8 cellular contexts compared by ENCODE assay signal in genomic region chr6:151239603-151240035, GRCh38. TPM values are rescaled to one million over a fixed set of nuclear protein-coding genes. Genes with fewer than 3 reads are reported as not detected.
DNase-seq lines count a peak whose midpoint lies in the region; ATAC-seq, FAIRE-seq and TF ChIP-seq lines count a peak whose summit lies in the region.

TSS of gene AKAP12 (plus strand) at chr6:151239967. CDS start at chr6:151240563, 596 bp downstream.

- TF ChIP-seq RAD21 in HepG2 (CRISPR knock-in tag; IDR thresholded peaks at IDR 0.05), result no peak

- H3K27me3 ChIP-seq in HepG2 (ENCODE audit: control insufficient read depth in 1 of 2, insufficient read depth in 2 of 2, low read length in 2 of 2) (peaks cover 6 to 48% of the 10 kb centered on the region in 2 experiments), stomach smooth muscle (ENCODE audit: control insufficient read depth in 1 of 2, insufficient read depth in 2 of 2, low read length in 2 of 2) (no peaks in the 10 kb centered on the region)

- WGBS in HepG2 (ENCODE audit: low lambda C conversion rate), result 63% methylated on average over 23 of the region's 23 CpGs

- BruUV-seq in HepG2 (replicated peaks; lab: Mats Ljungman, UMichigan), result no TSS peak

- peaks cover 58% of the 10 kb centered on the region for H3K27me3 Mint-ChIP-seq in IgD-negative memory B cell

- H3K79me2 ChIP-seq in HepG2 (ENCODE audit: insufficient read depth, low read length), result no peaks in the 10 kb centered on the region

- POLR2A ChIA-PET in AG04449 (lab: Yijun Ruan, JAX) (interaction anchor here (0.7 to 2.2 kb wide), 5 partner anchors 9 to 348 kb away, joined by 3 to 8 read pairs (median 3); no protein-coding TSS in a partner anchor), HepG2 (lab: Yijun Ruan, JAX) (no interaction called here)

- peaks cover 0 to 5% (median 2%) of the 10 kb centered on the region in 3 donors for H3K4me1 Mint-ChIP-seq in IgD-negative memory B cell

- FAIRE-seq in HepG2 (lab: Jason Lieb, UNC), result no peak

- TF ChIP-seq POLR2A in HepG2 (IDR thresholded peaks at IDR 0.05; ENCODE audit: insufficient read depth in 1 of 2, low read depth in 2 of 2, low read length in 2 of 2), result no peak

- H3K27ac Mint-ChIP-seq in IgD-negative memory B cell, result no peak within 1 kb of the TSS

- no peaks in the 10 kb centered on the region for H3K36me3 Mint-ChIP-seq in IgD-negative memory B cell

- TF ChIP-seq EP300 in HepG2 (IDR thresholded peaks at IDR 0.05; ENCODE audit: low read depth in 2 of 2, low read length in 2 of 2), result no peak
- TF ChIP-seq EP300 in HepG2 (CRISPR knock-in tag; IDR thresholded peaks at IDR 0.05; ENCODE audit: borderline replicate concordance), result no peak

- no peaks in the 10 kb centered on the region for H3K9me3 ChIP-seq in HepG2 (ENCODE audit: low read length)
- no peaks in the 10 kb centered on the region for H3K9me3 ChIP-seq in stomach smooth muscle (ENCODE audit: control insufficient read depth in 2 of 2, low read length in 2 of 2)

- TF ChIP-seq CTCF in AG04449 (IDR thresholded peaks at IDR 0.05; ENCODE audit: insufficient read depth, low read length, missing control alignments) (no peak), HepG2 (CRISPR knock-in tag; IDR thresholded peaks at IDR 0.05) (no peak)

- H3K27ac ChIP-seq in cingulate gyrus (ENCODE audit: low read depth, low read length), result peak within 1 kb of the TSS; percentile 87
- H3K27ac ChIP-seq in HepG2 (ENCODE audit: extremely low read length, insufficient read depth, low read length), result no peak within 1 kb of the TSS
- H3K27ac ChIP-seq in stomach smooth muscle (ENCODE audit: low read length), result peak within 1 kb of the TSS; percentile 91

- no peak; the same call in 2 of the 3 replicates for ATAC-seq in HepG2

- peak within 1 kb of the TSS; percentile 86 for H3K4me3 ChIP-seq in AG04449 (ENCODE audit: low read depth, low read length)
- peak within 1 kb of the TSS; percentile 53 to 72 (median 65); a peak in 5 of 6 replicates for H3K4me3 ChIP-seq in HepG2 (replicated peaks in 1 of 3; ENCODE audit: insufficient read depth in 1 of 3, low read depth in 2 of 3, low read length in 3 of 3)
- peak within 1 kb of the TSS; percentile 71 to 89 for H3K4me3 ChIP-seq in stomach smooth muscle (ENCODE audit: low read length in 2 of 2)

- CTCF ChIA-PET in AG04449 (lab: Yijun Ruan, JAX), result interaction anchor here (0.8 to 2.0 kb wide), 5 partner anchors 10 to 85 kb away, joined by 3 to 7 read pairs (median 4); no protein-coding TSS in a partner anchor
- CTCF ChIA-PET in HepG2 (lab: Yijun Ruan, JAX; ENCODE audit: low intra/inter-chr PET ratio, low total read pairs), result no interaction called here

- in situ Hi-C loops in HepG2 (cut with HindIII; ENCODE audit: extremely low pct_ligation_motif_present, low pct_unique_long_range_greater_than_20kb), result no loop called here

- intact Hi-C loops in HepG2 (cut with micrococcal nuclease; ENCODE audit: unreplicated experiment), result loop anchor here (10.0 kb wide), 1 partner anchor 865 kb away; no protein-coding TSS in a partner anchor

- peak within 1 kb of the TSS; percentile 86 for H3K4me2 ChIP-seq in HepG2 (ENCODE audit: low read depth, low read length)

- H3K4me1 ChIP-seq in HepG2 (ENCODE audit: insufficient read depth, low read length) (peaks cover 9% of the 10 kb centered on the region), stomach smooth muscle (ENCODE audit: control insufficient read depth, insufficient read depth, low read length) (peaks cover 25% of the 10 kb centered on the region)

- peaks cover 0 to 5% (median 0%) of the 10 kb centered on the region in 3 donors for H3K9me3 Mint-ChIP-seq in IgD-negative memory B cell

- H3K9ac ChIP-seq in HepG2 (ENCODE audit: insufficient read depth, low read depth, low read length) (no peak within 1 kb of the TSS), stomach smooth muscle (ENCODE audit: low read length in 2 of 2) (peak within 1 kb of the TSS; percentile 86 to 95)

- H4K20me1 ChIP-seq in HepG2 (ENCODE audit: insufficient read depth, low read length), result no peaks in the 10 kb centered on the region

- H3K36me3 ChIP-seq in HepG2 (replicated peaks in 1 of 2; ENCODE audit: control insufficient read depth in 1 of 2, insufficient read depth in 2 of 2, low read length in 2 of 2), result no peaks in the 10 kb centered on the region
- no peaks in the 10 kb centered on the region for H3K36me3 ChIP-seq in stomach smooth muscle (ENCODE audit: control insufficient read depth in 2 of 2, insufficient read depth in 2 of 2, low read length in 2 of 2)

- no peak for DNase-seq in AG04449 (ENCODE audit: low read depth, low spot score)
- no peak for DNase-seq in HepG2 (ENCODE audit: low spot score)
- no peak for DNase-seq in glomerular visceral epithelial cell (ENCODE audit: extremely low spot score)
- no peak for DNase-seq in NCI-H82 (lab: John Stamatoyannopoulos, UW)
- no peak for DNase-seq in stimulated activated naive CD4-positive, alpha-beta T cell (lab: John Stamatoyannopoulos, UW)

- H2AFZ ChIP-seq in HepG2 (ENCODE audit: low read length), result no peak within 1 kb of the TSS

- peak within 1 kb of the TSS; percentile 21 to 91 (median 78) for H3K4me3 Mint-ChIP-seq in IgD-negative memory B cell

TF ChIP-seq in HepG2, 621 proteins besides CTCF, POLR2A, EP300 and RAD21:
- TF ChIP-seq IRX3 (CRISPR knock-in tag; IDR thresholded peaks at IDR 0.05; ENCODE audit: borderline replicate concordance, low read depth) (no peak), SRF (IDR thresholded peaks at IDR 0.05; ENCODE audit: low read depth, low read length) (0 out of 2 replicates have a peak, but pooled peaks have one; percentile 58), RBFOX2 (IDR thresholded peaks at IDR 0.05; ENCODE audit: low read depth, low read length) (no peak), ZNF34 (CRISPR knock-in tag; IDR thresholded peaks at IDR 0.05; ENCODE audit: borderline replicate concordance) (no peak), RNF219 (CRISPR knock-in tag; IDR thresholded peaks at IDR 0.05) (no peak)

RNA-seq across cellular contexts. Expression of gene AKAP12, which starts in this region (rescaled TPM):
- not detected for polyA plus RNA-seq in IgD-negative memory B cell
- 10.6 and 14.9 TPM in 2 replicates for total RNA-seq in HepG2 (2016; rRNA removed; fragmentation: Illumina TruSeq; extraction: Trizol)
- 0.61 and 0.71 TPM in 2 replicates for total RNA-seq in HepG2 (2016; cell fraction: cytosol; rRNA removed; fragmentation: Illumina TruSeq; extraction: Trizol; ENCODE audit: low read depth)
- 10.5 and 13.6 TPM in 2 replicates for total RNA-seq in HepG2 (2016; cell fraction: insoluble cytoplasmic fraction; rRNA removed; fragmentation: Illumina TruSeq; extraction: Trizol)
- 2.3 and 2.4 TPM in 2 replicates for total RNA-seq in HepG2 (2016; cell fraction: membrane; rRNA removed; fragmentation: Illumina TruSeq; extraction: Trizol)
- 8.7 and 9.9 TPM in 2 replicates for total RNA-seq in HepG2 (2016; cell fraction: nucleus; rRNA removed; fragmentation: Illumina TruSeq; extraction: Trizol)
- polyA plus RNA-seq in HepG2 (2011; rRNA removed), result 19.0 and 22.6 TPM in 2 replicates
- polyA plus RNA-seq in HepG2 (2011; cell fraction: cytosol; rRNA removed), result 12.8 and 22.5 TPM in 2 replicates
- 19.6 and 24.6 TPM in 2 replicates for polyA plus RNA-seq in HepG2 (2011; cell fraction: nucleus; rRNA removed)
- 22.6 and 27.8 TPM in 2 replicates for polyA plus RNA-seq in HepG2 (2012)
- polyA plus RNA-seq in HepG2 (2016; cell fraction: cytosol; fragmentation: Illumina TruSeq; extraction: Trizol; ENCODE audit: low read depth), result 0.62 and 0.64 TPM in 2 replicates
- 9.6 and 10.2 TPM in 2 replicates for polyA plus RNA-seq in HepG2 (2016; cell fraction: insoluble cytoplasmic fraction; fragmentation: Illumina TruSeq; extraction: Trizol; ENCODE audit: low read depth)
- 0.62 and 0.70 TPM in 2 replicates for polyA plus RNA-seq in HepG2 (2016; cell fraction: membrane; fragmentation: Illumina TruSeq; extraction: Trizol; ENCODE audit: low read depth)
- 11.6 and 13.0 TPM in 2 replicates for polyA plus RNA-seq in HepG2 (2016; cell fraction: nucleus; fragmentation: Illumina TruSeq; extraction: Trizol; ENCODE audit: insufficient read depth, low read depth)
- polyA minus RNA-seq in HepG2 (2011; rRNA and poly(A)+ RNA removed; ENCODE audit: low replicate concordance), result 2.0 and 6.0 TPM in 2 replicates
- polyA minus RNA-seq in HepG2 (2011; cell fraction: cytosol; rRNA and poly(A)+ RNA removed), result 31.8 and 49.5 TPM in 2 replicates
- polyA minus RNA-seq in HepG2 (2011; cell fraction: nucleus; rRNA and poly(A)+ RNA removed), result 15.5 and 26.4 TPM in 2 replicates
